Comparison of ENCODE assay signal across 12 cellular contexts in genomic region chr2:23658466-23658942, GRCh38.
DNase-seq lines count a peak whose midpoint lies in the region; ATAC-seq and TF ChIP-seq lines count a peak whose summit lies in the region.
"Had no signal": no experiment of that assay in that cellular context is flagged by ENCODE, and none has a peak within 500 bp of the region (broad histone marks: within the 10 kb centered on the region; RNA-seq: fewer than 3 reads in every experiment).

No MANE protein-coding gene starts in this region.

- no peak overlapping the region for H3K27ac Mint-ChIP-seq in activated CD4-positive, alpha-beta memory T cell treated with anti-CD3 and anti-CD28 coated beads for 36 hours
- no peak overlapping the region for H3K27ac Mint-ChIP-seq in activated CD4-positive, alpha-beta memory T cell treated with anti-CD3 and anti-CD28 coated beads, Interleukin-2, amount 10 ng/mL, durations not matched to agents 7 days and 5 days
- peak overlapping the region; percentile 57 for H3K27ac Mint-ChIP-seq in activated CD8-positive, alpha-beta T cell treated with anti-CD3 and anti-CD28 coated beads, Interleukin-2, amount 10 ng/mL, durations not matched to agents 7 days and 5 days
- peak overlapping the region; percentile 65 for H3K27ac Mint-ChIP-seq in stimulated activated naive B cell treated with anti-CD40 and anti-IgM and Interleukin-4, amounts not matched to agents 10 μg/mL and 1 μg/mL and 100 μg/mL, for 72 hours
- H3K27ac Mint-ChIP-seq in CD4-positive, alpha-beta T cell = no peak overlapping the region
- H3K27ac Mint-ChIP-seq: GM23338, progenitor cell of endocrine pancreas had no signal

- H3K27me3 ChIP-seq in CD4-positive, alpha-beta T cell (ENCODE audit: control insufficient read depth, insufficient read depth, low read length) = peaks cover 3% of the 10 kb centered on the region

- H3K9me3 ChIP-seq in CD4-positive, alpha-beta T cell (ENCODE audit: control insufficient read depth, low read length) = no peaks in the 10 kb centered on the region
- H3K9me3 ChIP-seq: A549 had no signal

- no peaks in the 10 kb centered on the region for H3K9me3 Mint-ChIP-seq in activated CD4-positive, alpha-beta memory T cell treated with anti-CD3 and anti-CD28 coated beads for 36 hours
- H3K9me3 Mint-ChIP-seq in activated CD4-positive, alpha-beta memory T cell treated with anti-CD3 and anti-CD28 coated beads, Interleukin-2, amount 10 ng/mL, durations not matched to agents 7 days and 5 days = no peaks in the 10 kb centered on the region
- no peaks in the 10 kb centered on the region for H3K9me3 Mint-ChIP-seq in activated CD8-positive, alpha-beta T cell treated with anti-CD3 and anti-CD28 coated beads, Interleukin-2, amount 10 ng/mL, durations not matched to agents 7 days and 5 days (ENCODE audit: insufficient read depth)
- no peaks in the 10 kb centered on the region for H3K9me3 Mint-ChIP-seq in stimulated activated naive B cell treated with anti-CD40 and anti-IgM and Interleukin-4, amounts not matched to agents 10 μg/mL and 1 μg/mL and 100 μg/mL, for 72 hours
- no peaks in the 10 kb centered on the region for H3K9me3 Mint-ChIP-seq in CD4-positive, alpha-beta T cell
- H3K9me3 Mint-ChIP-seq: GM23338 had no signal

- H3K4me3 Mint-ChIP-seq in activated CD4-positive, alpha-beta memory T cell treated with anti-CD3 and anti-CD28 coated beads for 36 hours = no peak overlapping the region
- no peak overlapping the region for H3K4me3 Mint-ChIP-seq in activated CD4-positive, alpha-beta memory T cell treated with anti-CD3 and anti-CD28 coated beads, Interleukin-2, amount 10 ng/mL, durations not matched to agents 7 days and 5 days
- H3K4me3 Mint-ChIP-seq in activated CD8-positive, alpha-beta T cell treated with anti-CD3 and anti-CD28 coated beads, Interleukin-2, amount 10 ng/mL, durations not matched to agents 7 days and 5 days = no peak overlapping the region
- peak overlapping the region in 1 of 2 donors; percentile 9 for H3K4me3 Mint-ChIP-seq in stimulated activated naive B cell treated with anti-CD40 and anti-IgM and Interleukin-4, amounts not matched to agents 10 μg/mL and 1 μg/mL and 100 μg/mL, for 72 hours
- no peak overlapping the region for H3K4me3 Mint-ChIP-seq in CD4-positive, alpha-beta T cell
- H3K4me3 Mint-ChIP-seq: GM23338 had no signal

- TF ChIP-seq CTCF in CD4-positive, alpha-beta T cell (IDR thresholded peaks at IDR 0.05) = no peak
- no peak for TF ChIP-seq CTCF in lower leg skin (IDR thresholded peaks at IDR 0.05)

- POLR2A ChIA-PET in activated CD4-positive, alpha-beta memory T cell treated with anti-CD3 and anti-CD28 coated beads for 36 hours (lab: Charles Lee) = no interaction called here
- POLR2A ChIA-PET in activated CD4-positive, alpha-beta memory T cell treated with anti-CD3 and anti-CD28 coated beads, Interleukin-2, amount 10 ng/mL, durations not matched to agents 7 days and 5 days (lab: Charles Lee) = no interaction called here
- POLR2A ChIA-PET in activated CD8-positive, alpha-beta T cell treated with anti-CD3 and anti-CD28 coated beads, Interleukin-2, amount 10 ng/mL, durations not matched to agents 7 days and 5 days (lab: Charles Lee) = interaction anchor here (0.6 kb wide), 1 partner anchor 335 kb away, joined by 3 read pairs; no protein-coding TSS in a partner anchor
- POLR2A ChIA-PET in CD4-positive, alpha-beta T cell (lab: Charles Lee) = no interaction called here

- H3K36me3 Mint-ChIP-seq in activated CD4-positive, alpha-beta memory T cell treated with anti-CD3 and anti-CD28 coated beads for 36 hours = no peaks in the 10 kb centered on the region
- no peaks in the 10 kb centered on the region for H3K36me3 Mint-ChIP-seq in activated CD4-positive, alpha-beta memory T cell treated with anti-CD3 and anti-CD28 coated beads, Interleukin-2, amount 10 ng/mL, durations not matched to agents 7 days and 5 days (ENCODE audit: low read depth)
- no peaks in the 10 kb centered on the region for H3K36me3 Mint-ChIP-seq in activated CD8-positive, alpha-beta T cell treated with anti-CD3 and anti-CD28 coated beads, Interleukin-2, amount 10 ng/mL, durations not matched to agents 7 days and 5 days (ENCODE audit: low read depth)
- no peaks in the 10 kb centered on the region for H3K36me3 Mint-ChIP-seq in stimulated activated naive B cell treated with anti-CD40 and anti-IgM and Interleukin-4, amounts not matched to agents 10 μg/mL and 1 μg/mL and 100 μg/mL, for 72 hours
- no peaks in the 10 kb centered on the region for H3K36me3 Mint-ChIP-seq in CD4-positive, alpha-beta T cell (ENCODE audit: low read depth)

- no peak for TF ChIP-seq POLR2A in lower leg skin (IDR thresholded peaks at IDR 0.05)

- DNase-seq in activated CD4-positive, alpha-beta memory T cell treated with anti-CD3 and anti-CD28 coated beads for 36 hours = peak; percentile 70
- no peak for DNase-seq in activated CD4-positive, alpha-beta memory T cell treated with anti-CD3 and anti-CD28 coated beads, Interleukin-2, amount 10 ng/mL, durations not matched to agents 7 days and 5 days
- DNase-seq in activated CD8-positive, alpha-beta T cell treated with anti-CD3 and anti-CD28 coated beads, Interleukin-2, amount 10 ng/mL, durations not matched to agents 7 days and 5 days = peak; percentile 61
- DNase-seq in kidney tubule cell (ENCODE audit: low spot score) (peak; percentile 59), lower leg skin (ENCODE audit: low spot score in 2 of 2) (no peak)
- DNase-seq in stimulated activated naive B cell treated with anti-CD40 and anti-IgM and Interleukin-4, amounts not matched to agents 10 μg/mL and 1 μg/mL and 100 μg/mL, for 72 hours = peak; percentile 29
- DNase-seq in CD4-positive, alpha-beta T cell = no peak
- DNase-seq: WERI-Rb-1 had no signal

- H3K4me3 ChIP-seq in lower leg skin (ENCODE audit: low read depth, poor library complexity, severe bottlenecking) = no peak overlapping the region
- H3K4me3 ChIP-seq: A549, GM23338 had no signal

- CTCF ChIA-PET in activated CD4-positive, alpha-beta memory T cell treated with anti-CD3 and anti-CD28 coated beads for 36 hours (lab: Charles Lee) = no interaction called here
- CTCF ChIA-PET in activated CD4-positive, alpha-beta memory T cell treated with anti-CD3 and anti-CD28 coated beads, Interleukin-2, amount 10 ng/mL, durations not matched to agents 7 days and 5 days (lab: Charles Lee) = no interaction called here
- CTCF ChIA-PET in activated CD8-positive, alpha-beta T cell treated with anti-CD3 and anti-CD28 coated beads, Interleukin-2, amount 10 ng/mL, durations not matched to agents 7 days and 5 days (lab: Charles Lee) = no interaction called here
- CTCF ChIA-PET in CD4-positive, alpha-beta T cell (lab: Charles Lee) = no interaction called here

- intact Hi-C loops in activated CD4-positive, alpha-beta memory T cell treated with anti-CD3 and anti-CD28 coated beads for 36 hours (cut with micrococcal nuclease) = no loop called here
- intact Hi-C loops in CD4-positive, alpha-beta T cell (cut with DNase I, micrococcal nuclease) = no loop called here
- intact Hi-C loops in lower leg skin (cut with DNase I; ENCODE audit: low total_unique reads) = no loop called here

- H3K27me3 Mint-ChIP-seq in activated CD4-positive, alpha-beta memory T cell treated with anti-CD3 and anti-CD28 coated beads for 36 hours = peaks cover 2% of the 10 kb centered on the region
- peaks cover 5% of the 10 kb centered on the region for H3K27me3 Mint-ChIP-seq in activated CD4-positive, alpha-beta memory T cell treated with anti-CD3 and anti-CD28 coated beads, Interleukin-2, amount 10 ng/mL, durations not matched to agents 7 days and 5 days
- peaks cover 6% of the 10 kb centered on the region for H3K27me3 Mint-ChIP-seq in activated CD8-positive, alpha-beta T cell treated with anti-CD3 and anti-CD28 coated beads, Interleukin-2, amount 10 ng/mL, durations not matched to agents 7 days and 5 days (ENCODE audit: low read depth)
- peaks cover 18 to 32% of the 10 kb centered on the region in 2 donors for H3K27me3 Mint-ChIP-seq in stimulated activated naive B cell treated with anti-CD40 and anti-IgM and Interleukin-4, amounts not matched to agents 10 μg/mL and 1 μg/mL and 100 μg/mL, for 72 hours
- H3K27me3 Mint-ChIP-seq in CD4-positive, alpha-beta T cell = peaks cover 10% of the 10 kb centered on the region

- peak; percentile 75 for ATAC-seq in activated CD8-positive, alpha-beta T cell treated with anti-CD3 and anti-CD28 coated beads, Interleukin-2, amount 10 ng/mL, durations not matched to agents 7 days and 5 days
- ATAC-seq in stimulated activated naive B cell treated with anti-CD40 and anti-IgM and Interleukin-4, amounts not matched to agents 10 μg/mL and 1 μg/mL and 100 μg/mL, for 72 hours (replicated peaks) = peak; percentile 75 to 86
- ATAC-seq in CD4-positive, alpha-beta T cell (ENCODE audit: poor library complexity) = no peak
- no peak for ATAC-seq in GM19467 (IDR thresholded peaks at IDR 0.05; ENCODE audit: unreplicated experiment)
- ATAC-seq: A549, GM23338 had no signal

- H3K27ac ChIP-seq in CD4-positive, alpha-beta T cell (ENCODE audit: low read depth, low read length) = no peak overlapping the region
- H3K27ac ChIP-seq: A549, WERI-Rb-1 had no signal

- peaks cover 8% of the 10 kb centered on the region for H3K4me1 Mint-ChIP-seq in activated CD4-positive, alpha-beta memory T cell treated with anti-CD3 and anti-CD28 coated beads for 36 hours (ENCODE audit: low read depth)
- H3K4me1 Mint-ChIP-seq in activated CD4-positive, alpha-beta memory T cell treated with anti-CD3 and anti-CD28 coated beads, Interleukin-2, amount 10 ng/mL, durations not matched to agents 7 days and 5 days = peaks cover 3% of the 10 kb centered on the region
- H3K4me1 Mint-ChIP-seq in activated CD8-positive, alpha-beta T cell treated with anti-CD3 and anti-CD28 coated beads, Interleukin-2, amount 10 ng/mL, durations not matched to agents 7 days and 5 days (ENCODE audit: low read depth) = peaks cover 10% of the 10 kb centered on the region
- H3K4me1 Mint-ChIP-seq in stimulated activated naive B cell treated with anti-CD40 and anti-IgM and Interleukin-4, amounts not matched to agents 10 μg/mL and 1 μg/mL and 100 μg/mL, for 72 hours = peaks cover 4 to 7% of the 10 kb centered on the region in 2 donors
- no peaks in the 10 kb centered on the region for H3K4me1 Mint-ChIP-seq in CD4-positive, alpha-beta T cell (ENCODE audit: low read depth)

- WGBS in lower leg skin, 2 donors = 77 to 83% methylated on average over 18 to 19 of the region's 19 CpGs

Comparison
In these comparisons a context has a peak if more than half of its experiments do, and no peak if none do; other contexts are left out.
1. DNase-seq: peak in activated CD4-positive, alpha-beta memory T cell treated with anti-CD3 and anti-CD28 coated beads for 36 hours (single experiment), activated CD8-positive, alpha-beta T cell treated with anti-CD3 and anti-CD28 coated beads, Interleukin-2, amount 10 ng/mL, durations not matched to agents 7 days and 5 days (single experiment), kidney tubule cell (single experiment) and stimulated activated naive B cell treated with anti-CD40 and anti-IgM and Interleukin-4, amounts not matched to agents 10 μg/mL and 1 μg/mL and 100 μg/mL, for 72 hours (single experiment); none in activated CD4-positive, alpha-beta memory T cell treated with anti-CD3 and anti-CD28 coated beads, Interleukin-2, amount 10 ng/mL, durations not matched to agents 7 days and 5 days (single experiment), CD4-positive, alpha-beta T cell (0 of 10) and lower leg skin (0 of 2).
2. H3K27ac Mint-ChIP-seq: peak in activated CD8-positive, alpha-beta T cell treated with anti-CD3 and anti-CD28 coated beads, Interleukin-2, amount 10 ng/mL, durations not matched to agents 7 days and 5 days (single experiment) and stimulated activated naive B cell treated with anti-CD40 and anti-IgM and Interleukin-4, amounts not matched to agents 10 μg/mL and 1 μg/mL and 100 μg/mL, for 72 hours (single experiment); none in activated CD4-positive, alpha-beta memory T cell treated with anti-CD3 and anti-CD28 coated beads for 36 hours (single experiment), activated CD4-positive, alpha-beta memory T cell treated with anti-CD3 and anti-CD28 coated beads, Interleukin-2, amount 10 ng/mL, durations not matched to agents 7 days and 5 days (single experiment) and CD4-positive, alpha-beta T cell (single experiment).
3. ATAC-seq: peak in activated CD8-positive, alpha-beta T cell treated with anti-CD3 and anti-CD28 coated beads, Interleukin-2, amount 10 ng/mL, durations not matched to agents 7 days and 5 days (single experiment) and stimulated activated naive B cell treated with anti-CD40 and anti-IgM and Interleukin-4, amounts not matched to agents 10 μg/mL and 1 μg/mL and 100 μg/mL, for 72 hours (2 of 2); none in CD4-positive, alpha-beta T cell (single experiment) and GM19467 (single experiment).